In the genomic region with DNA sequence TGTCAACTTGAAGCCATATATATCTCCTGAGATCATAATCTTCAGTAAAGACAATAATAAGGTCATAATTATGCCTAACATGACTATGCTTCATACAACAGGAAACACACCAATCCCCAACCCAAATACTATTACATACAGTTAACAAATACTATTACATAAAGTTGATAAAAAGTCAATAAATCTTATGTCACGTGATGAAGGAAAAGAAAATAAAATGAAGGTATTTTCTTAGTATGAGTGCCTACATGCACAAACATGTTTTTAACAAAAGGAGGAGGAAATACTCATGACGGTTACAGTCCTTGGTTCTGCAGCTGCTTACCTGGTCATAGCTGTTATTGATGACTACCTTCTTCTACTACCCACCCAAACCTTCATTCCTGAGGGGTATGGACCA, we compare ENCODE assay signal across 29 cellular contexts.
"Had no signal": no experiment of that assay in that cellular context is flagged by ENCODE, and none has a peak within 500 bp of the region (broad histone marks: within the 10 kb centered on the region; RNA-seq: fewer than 3 reads in every experiment).

No MANE protein-coding gene starts in this region.

- H3K4me3 ChIP-seq: stomach, suprapubic skin, testis, thoracic aorta, thyroid gland, tibial artery, tibial nerve, transverse colon, upper lobe of left lung, upper lobe of right lung, uterus, vagina had no signal

- H3K9me3 Mint-ChIP-seq: stimulated activated memory B cell treated with anti-CD40 and anti-IgM and Interleukin-4, amounts not matched to agents 10 μg/mL and 1 μg/mL and 100 μg/mL, for 72 hours; stimulated activated naive CD8-positive, alpha-beta T cell treated with anti-CD3 and anti-CD28 coated beads, Interleukin-15, amount 100 ng/mL, for 72 hours; stimulated activated naive CD8-positive, alpha-beta T cell treated with anti-CD3 and anti-CD28 coated beads, Interleukin-15, Interleukin-2, amounts not matched to agents 100 ng/mL and 50 ng/mL, for 24 hours; type B pancreatic cell had no signal

- H3K9me3 ChIP-seq: stomach, suprapubic skin, testis, thoracic aorta, thyroid gland, tibial artery, tibial nerve, transverse colon, upper lobe of left lung, upper lobe of right lung, uterus, vagina had no signal

- H3K36me3 Mint-ChIP-seq: stimulated activated effector memory CD8-positive, alpha-beta T cell treated with anti-CD3 and anti-CD28 coated beads, Interleukin-12 subunit alpha, Interleukin-12 subunit beta, amount 100 ng/mL, for 72 hours; stimulated activated memory B cell treated with anti-CD40 and anti-IgM and Interleukin-4, amounts not matched to agents 10 μg/mL and 1 μg/mL and 100 μg/mL, for 72 hours; stimulated activated naive B cell treated with anti-CD40 and anti-IgM and Interleukin-4, amounts not matched to agents 10 μg/mL and 1 μg/mL and 100 μg/mL, for 72 hours; type B pancreatic cell had no signal

- H3K27ac ChIP-seq: stomach, suprapubic skin, testis, thoracic aorta, thyroid gland, tibial artery, tibial nerve, transverse colon, upper lobe of left lung, upper lobe of right lung, uterus, vagina had no signal

- DNase-seq: stimulated activated CD4-positive, alpha-beta T cell treated with anti-CD3 and anti-CD28 coated beads, Interleukin-2, amount 100 ng/mL, for 48 hours; stimulated activated CD4-positive, alpha-beta T cell treated with anti-CD3 and anti-CD28 coated beads, Interleukin-4, amount 100 ng/mL, for 1 hour; stimulated activated CD4-positive, alpha-beta T cell treated with anti-CD3 and anti-CD28 coated beads, Interleukin-4, amount 100 ng/mL, for 24 hours; stimulated activated CD4-positive, alpha-beta T cell treated with anti-CD3 and anti-CD28 coated beads, Interleukin-4, amount 100 ng/mL, for 4 hours; stimulated activated CD8-positive, alpha-beta memory T cell treated with anti-CD3 and anti-CD28 coated beads, Interleukin-4, amount 100 ng/mL, for 48 hours; stimulated activated naive B cell treated with anti-CD40 and anti-IgM and Interleukin-4, amounts not matched to agents 10 μg/mL and 1 μg/mL and 100 μg/mL, for 72 hours; stimulated activated naive CD4-positive, alpha-beta T cell; stimulated activated naive CD4-positive, alpha-beta T cell treated with Interleukin-2 at 50 U/mL for 16 hours; stimulated activated naive CD8-positive, alpha-beta T cell treated with anti-CD3 and anti-CD28 coated beads, Interleukin-15, amount 100 ng/mL, for 72 hours; stimulated activated naive CD8-positive, alpha-beta T cell treated with anti-CD3 and anti-CD28 coated beads, Interleukin-15, Interleukin-2, amounts not matched to agents 100 U/mL and 50 U/mL, for 24 hours; stomach; substantia nigra; testis; thyroid gland; tibial artery; transverse colon; trophoblast cell; upper lobe of left lung; upper lobe of right lung; uterus had no signal

- H3K36me3 ChIP-seq: stomach, suprapubic skin, thoracic aorta, thyroid gland, tibial artery, tibial nerve, transverse colon, upper lobe of left lung, upper lobe of right lung, uterus, vagina had no signal

- H3K4me1 ChIP-seq: stomach, suprapubic skin, testis, thyroid gland, tibial artery, tibial nerve, transverse colon, upper lobe of left lung, upper lobe of right lung, uterus, vagina had no signal

- H3K27me3 ChIP-seq: stomach, suprapubic skin, testis, thyroid gland, tibial artery, tibial nerve, transverse colon, upper lobe of left lung, upper lobe of right lung, uterus, vagina had no signal

- H3K27ac Mint-ChIP-seq: stimulated activated effector memory CD8-positive, alpha-beta T cell treated with anti-CD3 and anti-CD28 coated beads, Interleukin-12 subunit alpha, Interleukin-12 subunit beta, amount 100 ng/mL, for 72 hours; stimulated activated memory B cell treated with anti-CD40 and anti-IgM and Interleukin-4, amounts not matched to agents 10 μg/mL and 1 μg/mL and 100 μg/mL, for 72 hours; stimulated activated naive B cell treated with anti-CD40 and anti-IgM and Interleukin-4, amounts not matched to agents 10 μg/mL and 1 μg/mL and 100 μg/mL, for 72 hours; stimulated activated naive CD8-positive, alpha-beta T cell treated with anti-CD3 and anti-CD28 coated beads, Interleukin-15, amount 100 ng/mL, for 72 hours; stimulated activated naive CD8-positive, alpha-beta T cell treated with anti-CD3 and anti-CD28 coated beads, Interleukin-15, Interleukin-2, amounts not matched to agents 100 ng/mL and 50 ng/mL, for 24 hours; type B pancreatic cell had no signal

- FAIRE-seq: urothelium cell line had no signal

- H3K27me3 Mint-ChIP-seq: stimulated activated memory B cell treated with anti-CD40 and anti-IgM and Interleukin-4, amounts not matched to agents 10 μg/mL and 1 μg/mL and 100 μg/mL, for 72 hours; stimulated activated naive B cell treated with anti-CD40 and anti-IgM and Interleukin-4, amounts not matched to agents 10 μg/mL and 1 μg/mL and 100 μg/mL, for 72 hours; stimulated activated naive CD8-positive, alpha-beta T cell treated with anti-CD3 and anti-CD28 coated beads, Interleukin-15, amount 100 ng/mL, for 72 hours; stimulated activated naive CD8-positive, alpha-beta T cell treated with anti-CD3 and anti-CD28 coated beads, Interleukin-15, Interleukin-2, amounts not matched to agents 100 ng/mL and 50 ng/mL, for 24 hours; type B pancreatic cell had no signal

- ATAC-seq: stimulated activated effector memory CD8-positive, alpha-beta T cell treated with anti-CD3 and anti-CD28 coated beads, Interleukin-12 subunit alpha, Interleukin-12 subunit beta, amount 100 ng/mL, for 72 hours; stimulated activated memory B cell treated with anti-CD40 and anti-IgM and Interleukin-4, amounts not matched to agents 10 μg/mL and 1 μg/mL and 100 μg/mL, for 72 hours; stimulated activated naive B cell treated with anti-CD40 and anti-IgM and Interleukin-4, amounts not matched to agents 10 μg/mL and 1 μg/mL and 100 μg/mL, for 72 hours; stimulated activated naive CD8-positive, alpha-beta T cell treated with anti-CD3 and anti-CD28 coated beads, Interleukin-15, amount 100 ng/mL, for 72 hours; stimulated activated naive CD8-positive, alpha-beta T cell treated with anti-CD3 and anti-CD28 coated beads, Interleukin-15, Interleukin-2, amounts not matched to agents 100 U/mL and 50 U/mL, for 24 hours; upper lobe of right lung had no signal

- H3K4me1 Mint-ChIP-seq: stimulated activated effector memory CD8-positive, alpha-beta T cell treated with anti-CD3 and anti-CD28 coated beads, Interleukin-12 subunit alpha, Interleukin-12 subunit beta, amount 100 ng/mL, for 72 hours; stimulated activated memory B cell treated with anti-CD40 and anti-IgM and Interleukin-4, amounts not matched to agents 10 μg/mL and 1 μg/mL and 100 μg/mL, for 72 hours; stimulated activated naive B cell treated with anti-CD40 and anti-IgM and Interleukin-4, amounts not matched to agents 10 μg/mL and 1 μg/mL and 100 μg/mL, for 72 hours; stimulated activated naive CD8-positive, alpha-beta T cell treated with anti-CD3 and anti-CD28 coated beads, Interleukin-15, amount 100 ng/mL, for 72 hours had no signal

- H3K4me3 Mint-ChIP-seq: stimulated activated effector memory CD8-positive, alpha-beta T cell treated with anti-CD3 and anti-CD28 coated beads, Interleukin-12 subunit alpha, Interleukin-12 subunit beta, amount 100 ng/mL, for 72 hours; stimulated activated memory B cell treated with anti-CD40 and anti-IgM and Interleukin-4, amounts not matched to agents 10 μg/mL and 1 μg/mL and 100 μg/mL, for 72 hours; stimulated activated naive B cell treated with anti-CD40 and anti-IgM and Interleukin-4, amounts not matched to agents 10 μg/mL and 1 μg/mL and 100 μg/mL, for 72 hours; stimulated activated naive CD8-positive, alpha-beta T cell treated with anti-CD3 and anti-CD28 coated beads, Interleukin-15, amount 100 ng/mL, for 72 hours; stimulated activated naive CD8-positive, alpha-beta T cell treated with anti-CD3 and anti-CD28 coated beads, Interleukin-15, Interleukin-2, amounts not matched to agents 100 ng/mL and 50 ng/mL, for 24 hours; type B pancreatic cell had no signal
